8 cellular contexts compared by ENCODE assay signal in the genomic region with DNA sequence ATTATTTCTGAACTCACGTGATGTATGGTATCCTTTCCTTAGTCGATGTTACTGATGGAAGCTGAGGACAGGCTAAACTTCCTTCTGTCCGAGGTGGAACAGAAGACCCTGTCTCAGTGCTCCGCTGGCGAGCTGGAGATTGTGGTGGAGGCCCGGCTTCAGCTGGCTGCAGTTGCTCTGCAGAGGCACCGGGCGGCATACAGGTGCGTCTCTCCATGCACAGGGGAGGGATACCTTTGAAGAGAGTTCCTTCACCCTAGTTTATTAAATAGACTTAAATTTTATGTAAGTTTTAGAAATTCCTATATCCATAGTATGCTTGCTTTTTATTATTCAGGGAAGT.
DNase-seq lines count a peak whose midpoint lies in the region; ATAC-seq, FAIRE-seq and TF ChIP-seq lines count a peak whose summit lies in the region.

No MANE protein-coding gene starts in this region.

- peak overlapping the region; percentile 69 for H3K4me3 Mint-ChIP-seq in type B pancreatic cell

- H3K9me3 Mint-ChIP-seq in type B pancreatic cell: no peaks in the 10 kb centered on the region

- H3K36me3 ChIP-seq in kidney (ENCODE audit: control insufficient read depth in 1 of 2, insufficient read depth in 2 of 2, low read length in 2 of 2): no peaks in the 10 kb centered on the region

- CTCF ChIA-PET in A549 (lab: Yijun Ruan, JAX): interaction anchor here (1.2 to 1.4 kb wide), 3 partner anchors 14 to 265 kb away, joined by 3 to 6 read pairs (median 4); no protein-coding TSS in a partner anchor

- peak; percentile 24 to 31; a peak in 1 of 5 replicates for TF ChIP-seq RAD21 in A549 (conservative IDR thresholded peaks at IDR 0.05 in 1 of 2, IDR thresholded peaks at IDR 0.05 in 1 of 2)

- peak overlapping the region; percentile 74 for H3K4me2 ChIP-seq in A549

- ATAC-seq in A549 (peak; percentile 89 to 95), GM18498 (IDR thresholded peaks at IDR 0.05; ENCODE audit: unreplicated experiment) (peak; percentile 76), HG02852 (IDR thresholded peaks at IDR 0.05; ENCODE audit: unreplicated experiment) (peak; percentile 72)

- H3K4me3 ChIP-seq in A549: peak overlapping the region; percentile 34
- peak overlapping the region; percentile 67 to 75 for H3K4me3 ChIP-seq in kidney (ENCODE audit: low read length in 2 of 2)

- POLR2A ChIA-PET in A549 (lab: Yijun Ruan, JAX): interaction anchor here (0.8 kb wide), 1 partner anchor 19 kb away, joined by 3 read pairs; no protein-coding TSS in a partner anchor

- no peak overlapping the region for H3K9ac ChIP-seq in kidney (ENCODE audit: low read length in 2 of 2)

- WGBS in A549 (ENCODE audit: missing lambda C conversion rate): 33% methylated on average over 9 of the region's 9 CpGs

- TF ChIP-seq CTCF in A549 (IDR thresholded peaks at IDR 0.05) (no peak), kidney (IDR thresholded peaks at IDR 0.05; ENCODE audit: borderline replicate concordance, extremely low read depth, insufficient read depth) (no peak), type B pancreatic cell (conservative IDR thresholded peaks at IDR 0.05) (no peak)

- FAIRE-seq in A549 (lab: Jason Lieb, UNC) (no peak), kidney (lab: Jason Lieb, UNC) (no peak)

- DNase-seq in A549 (ENCODE audit: low read depth in 1 of 2, low spot score in 1 of 2) (peak; percentile 27 to 35), NCI-H2227 (lab: John Stamatoyannopoulos, UW; ENCODE audit: unreplicated experiment) (peak; percentile 38), kidney (no peak), type B pancreatic cell (ENCODE audit: extremely low spot score, unreplicated experiment) (no peak), RKO (ENCODE audit: low spot score) (no peak)
- DNase-seq in activated naive CD4-positive, alpha-beta T cell treated with anti-CD3 and anti-CD28 coated beads, Interleukin-2, amount 50 U/mL, for 16 hours: peak; percentile 17

- TF ChIP-seq EP300 in A549 (IDR thresholded peaks at IDR 0.05): no peak

- intact Hi-C loops in kidney (cut with DNase I): no loop called here

- no peaks in the 10 kb centered on the region for H3K27me3 Mint-ChIP-seq in type B pancreatic cell

- no peaks in the 10 kb centered on the region for H3K4me1 ChIP-seq in A549
- no peaks in the 10 kb centered on the region for H3K4me1 ChIP-seq in kidney (ENCODE audit: control insufficient read depth in 1 of 2, insufficient read depth in 1 of 2, low read depth in 1 of 2, low read length in 2 of 2)

- no peaks in the 10 kb centered on the region for H3K4me1 Mint-ChIP-seq in type B pancreatic cell (ENCODE audit: unreplicated experiment)

- no peaks in the 10 kb centered on the region for H3K36me3 Mint-ChIP-seq in type B pancreatic cell

- H3K27ac Mint-ChIP-seq in type B pancreatic cell: peak overlapping the region; percentile 79

- no peak for TF ChIP-seq POLR2A in A549 (IDR thresholded peaks at IDR 0.05; ENCODE audit: low read length)

- H3K27ac ChIP-seq in A549 (peak overlapping the region in 1 of 2 experiments; percentile 47; a peak in 3 of 6 replicates), kidney (ENCODE audit: low read depth in 2 of 2, low read length in 2 of 2) (no peak overlapping the region)

- H3K9me3 ChIP-seq in A549: no peaks in the 10 kb centered on the region
- H3K9me3 ChIP-seq in kidney (ENCODE audit: control insufficient read depth in 1 of 2, low read length in 2 of 2): no peaks in the 10 kb centered on the region

TF ChIP-seq in A549, 52 proteins besides CTCF, POLR2A, EP300 and RAD21:
- no peak for TF ChIP-seq CHD4 (IDR thresholded peaks at IDR 0.05; ENCODE audit: borderline replicate concordance)

Comparison
In these comparisons a context has a peak if more than half of its experiments do, and no peak if none do; other contexts are left out.
1. DNase-seq: peak in A549 (2 of 2), NCI-H2227 (single experiment) and activated naive CD4-positive, alpha-beta T cell treated with anti-CD3 and anti-CD28 coated beads, Interleukin-2, amount 50 U/mL, for 16 hours (single experiment); none in kidney (single experiment), type B pancreatic cell (single experiment) and RKO (single experiment).
2. Peak in every context shown above with its lines, with median percentiles within 50 percentile points of each other: ATAC-seq.